8 cellular contexts compared by ENCODE assay signal in the genomic region with DNA sequence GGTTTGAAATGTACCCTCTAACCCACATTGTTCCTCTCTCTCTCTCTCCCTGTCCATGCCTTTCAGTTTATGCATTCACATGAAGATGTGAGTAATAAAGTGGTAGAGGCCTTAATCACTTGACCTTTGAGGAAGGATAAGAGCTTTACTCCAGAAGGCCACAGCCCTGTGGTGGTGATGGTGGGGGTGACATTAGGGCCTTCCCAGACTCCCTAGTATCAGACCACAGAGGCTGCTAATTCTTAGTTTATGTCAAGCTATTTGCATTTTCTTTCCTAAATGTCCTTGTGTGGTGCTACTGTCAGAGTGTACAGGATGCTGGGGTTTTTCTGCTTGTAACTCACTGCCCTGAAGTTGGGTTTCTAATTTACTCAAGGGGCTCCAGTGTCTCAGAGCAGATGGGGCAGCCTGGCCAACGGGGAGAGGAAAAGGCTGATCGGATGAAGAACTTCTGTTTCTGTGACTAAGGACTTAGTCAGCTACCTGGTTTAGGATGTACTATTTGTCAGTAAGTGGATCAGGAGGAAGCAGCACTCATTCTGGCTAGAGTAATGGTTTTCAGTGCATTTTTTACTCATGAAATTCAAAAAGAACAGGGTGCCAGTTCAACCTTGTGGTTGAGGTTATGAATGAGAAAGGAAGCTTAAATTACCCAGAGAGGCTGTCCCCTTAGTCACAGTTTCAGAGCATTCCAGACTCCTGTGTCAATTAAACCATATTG.
A peak's percentile ranks its signal among the peaks of the same experiment; 100 is the strongest.
DNase-seq lines count a peak whose midpoint lies in the region; ATAC-seq and FAIRE-seq lines count a peak whose summit lies in the region.

No MANE protein-coding gene starts in this region.

- peak; percentile 90 for DNase-seq in Daoy (ENCODE audit: low read depth)
- peak; percentile 3 to 25 for DNase-seq in Kasumi-1 (lab: John Stamatoyannopoulos, UW)
- peak; percentile 78 for DNase-seq in amniotic stem cell (lab: John Stamatoyannopoulos, UW)
- DNase-seq in stimulated activated CD4-positive, alpha-beta T cell treated with anti-CD3 and anti-CD28 coated beads, Interleukin-4, amount 100 ng/mL, for 1 hour, result peak; percentile 42
- no peak for DNase-seq in frontal cortex (ENCODE audit: low spot score in 2 of 2)
- no peak for DNase-seq in RPMI8226
- no peak for DNase-seq in H7

- H3K4me3 ChIP-seq in H7 (ENCODE audit: insufficient read depth, low read depth, low read length), result no peak overlapping the region

- H3K27me3 ChIP-seq in H7 (ENCODE audit: control insufficient read depth, insufficient read depth, low read length), result no peaks in the 10 kb centered on the region

- no peaks in the 10 kb centered on the region for H3K36me3 ChIP-seq in H7 (replicated peaks; ENCODE audit: control insufficient read depth, insufficient read depth, low read length)

- peak; percentile 84 for ATAC-seq in GM21619 (IDR thresholded peaks at IDR 0.05; ENCODE audit: unreplicated experiment)

- FAIRE-seq in frontal cortex (lab: Jason Lieb, UNC), result no peak

Comparison
In these comparisons a context has a peak if more than half of its experiments do, and no peak if none do; other contexts are left out.
1. DNase-seq: peak in Daoy (single experiment), Kasumi-1 (2 of 2), amniotic stem cell (single experiment) and stimulated activated CD4-positive, alpha-beta T cell treated with anti-CD3 and anti-CD28 coated beads, Interleukin-4, amount 100 ng/mL, for 1 hour (single experiment); none in frontal cortex (0 of 2), RPMI8226 (single experiment) and H7 (single experiment).